In the genomic region with DNA sequence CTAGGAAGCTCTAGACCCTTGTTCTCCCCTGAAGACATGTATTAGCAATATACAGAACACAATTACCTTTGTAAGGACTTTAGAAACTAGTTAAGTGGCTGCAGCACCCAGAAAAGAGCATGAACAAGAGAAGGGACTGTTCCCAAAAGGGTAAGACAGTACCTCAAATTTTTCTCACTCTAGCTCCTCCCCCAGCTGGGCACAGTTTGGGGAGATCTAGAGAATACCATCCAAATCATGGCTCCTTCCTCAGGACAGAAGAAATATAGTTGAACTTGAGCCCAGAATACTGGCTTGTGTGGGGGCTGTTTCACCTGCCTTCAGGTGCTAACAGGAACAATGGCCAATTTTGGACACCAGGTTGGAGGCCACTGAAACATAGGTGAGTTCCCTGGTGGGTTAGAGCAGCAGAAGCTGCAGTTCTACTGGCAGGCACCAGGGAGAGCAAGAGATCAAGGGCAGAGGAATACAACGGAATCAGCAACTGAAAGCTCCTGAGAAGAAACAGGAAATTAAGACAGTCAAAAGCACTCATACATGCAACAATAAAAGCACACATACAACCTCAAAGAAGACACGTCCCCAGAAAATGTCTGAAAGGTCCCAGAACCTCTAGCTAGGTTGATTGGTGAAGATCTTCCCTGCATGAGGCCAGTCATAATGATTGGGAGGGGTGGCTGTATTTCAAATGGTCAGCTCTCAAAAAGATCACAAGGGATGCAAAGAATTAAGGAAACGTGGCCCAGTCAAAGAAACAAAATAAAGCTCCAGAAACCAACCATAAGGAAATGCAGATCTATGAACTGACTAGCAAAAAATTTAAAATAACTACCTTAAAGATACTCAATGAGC, we compare ENCODE assay signal across 7 cellular contexts.
DNase-seq lines count a peak whose midpoint lies in the region; ATAC-seq and TF ChIP-seq lines count a peak whose summit lies in the region.

No MANE protein-coding gene starts in this region.

- H3K27ac ChIP-seq in adrenal gland, result no peak overlapping the region

- H3K4me3 Mint-ChIP-seq in IgD-negative memory B cell, result peak overlapping the region in 3 of 4 donors; percentile 2 to 46 (median 9)
- H3K4me3 Mint-ChIP-seq in T-helper 17 cell, result peak overlapping the region; percentile 73

- peaks cover 0 to 7% (median 2%) of the 10 kb centered on the region in 3 donors for H3K9me3 Mint-ChIP-seq in IgD-negative memory B cell

- ATAC-seq in GM21619 (IDR thresholded peaks at IDR 0.05; ENCODE audit: unreplicated experiment) (peak; percentile 98), T-helper 17 cell (peak; percentile 98)

- 2 to 18% (median 11%) methylated on average over 3 of the region's 3 CpGs for WGBS in adrenal gland, 4 donors

- peaks cover 12 to 18% (median 13%) of the 10 kb centered on the region in 3 donors for H3K4me1 Mint-ChIP-seq in IgD-negative memory B cell
- peaks cover 13% of the 10 kb centered on the region for H3K4me1 Mint-ChIP-seq in T-helper 17 cell

- intact Hi-C loops in adrenal gland (cut with DNase I), result no loop called here

- no peaks in the 10 kb centered on the region for H3K27me3 ChIP-seq in adrenal gland

- H3K36me3 Mint-ChIP-seq in IgD-negative memory B cell (no peaks in the 10 kb centered on the region), T-helper 17 cell (ENCODE audit: low read depth) (peaks cover 2% of the 10 kb centered on the region)

- H3K9me3 ChIP-seq in T-helper 17 cell (ENCODE audit: control insufficient read depth, low read length, poor library complexity, severe bottlenecking) (no peaks in the 10 kb centered on the region), adrenal gland (replicated peaks in 1 of 3) (no peaks in the 10 kb centered on the region)

- DNase-seq in GM10248 (ENCODE audit: extremely low spot score) (peak; percentile 69), T-helper 17 cell (peak; percentile 9 to 45 (median 14)), adrenal gland (peak; percentile 49 to 72 (median 60)), iPS-NIHi7 (ENCODE audit: extremely low spot score) (peak; percentile 81)
- peak; percentile 44 for DNase-seq in stimulated activated CD4-positive, alpha-beta T cell treated with anti-CD3 and anti-CD28 coated beads, Interleukin-4, amount 100 ng/mL, for 1 hour

- TF ChIP-seq CTCF in GM10248 (IDR thresholded peaks at IDR 0.05; ENCODE audit: control extremely low read depth, extremely low read depth, low read depth, missing control alignments) (peak; percentile 84), adrenal gland (IDR thresholded peaks at IDR 0.05) (peak; percentile 80 to 94 (median 85))

- POLR2A ChIA-PET in GM10248 (lab: Yijun Ruan, JAX), result no interaction called here

- peak overlapping the region in 1 of 4 donors; percentile 18 for H3K4me3 ChIP-seq in adrenal gland

- no peak for TF ChIP-seq POLR2A in adrenal gland (IDR thresholded peaks at IDR 0.05)

- CTCF ChIA-PET in GM10248 (lab: Yijun Ruan, JAX), result interaction anchor here (0.6 to 5.8 kb wide), 42 partner anchors 8 to 776 kb away, joined by 3 to 85 read pairs (median 4); a partner anchor contains a TSS

- H3K27me3 Mint-ChIP-seq in IgD-negative memory B cell (peaks cover 3% of the 10 kb centered on the region), T-helper 17 cell (peaks cover 35% of the 10 kb centered on the region)

- H3K4me1 ChIP-seq in adrenal gland (replicated peaks in 1 of 2), result no peaks in the 10 kb centered on the region

- no peak overlapping the region for H3K27ac Mint-ChIP-seq in IgD-negative memory B cell
- H3K27ac Mint-ChIP-seq in T-helper 17 cell, result no peak overlapping the region

- no peaks in the 10 kb centered on the region for H3K36me3 ChIP-seq in adrenal gland (replicated peaks in 1 of 2)

Comparison
In these comparisons a context has a peak if more than half of its experiments do, and no peak if none do; other contexts are left out.
1. DNase-seq: peak in every context shown above with its lines; median percentile 81 in iPS-NIHi7; 69 in GM10248; 60 in adrenal gland; 44 in stimulated activated CD4-positive, alpha-beta T cell treated with anti-CD3 and anti-CD28 coated beads, Interleukin-4, amount 100 ng/mL, for 1 hour; 14 in T-helper 17 cell.